ENCODE assay signal across 1 cellular context in the genomic region with DNA sequence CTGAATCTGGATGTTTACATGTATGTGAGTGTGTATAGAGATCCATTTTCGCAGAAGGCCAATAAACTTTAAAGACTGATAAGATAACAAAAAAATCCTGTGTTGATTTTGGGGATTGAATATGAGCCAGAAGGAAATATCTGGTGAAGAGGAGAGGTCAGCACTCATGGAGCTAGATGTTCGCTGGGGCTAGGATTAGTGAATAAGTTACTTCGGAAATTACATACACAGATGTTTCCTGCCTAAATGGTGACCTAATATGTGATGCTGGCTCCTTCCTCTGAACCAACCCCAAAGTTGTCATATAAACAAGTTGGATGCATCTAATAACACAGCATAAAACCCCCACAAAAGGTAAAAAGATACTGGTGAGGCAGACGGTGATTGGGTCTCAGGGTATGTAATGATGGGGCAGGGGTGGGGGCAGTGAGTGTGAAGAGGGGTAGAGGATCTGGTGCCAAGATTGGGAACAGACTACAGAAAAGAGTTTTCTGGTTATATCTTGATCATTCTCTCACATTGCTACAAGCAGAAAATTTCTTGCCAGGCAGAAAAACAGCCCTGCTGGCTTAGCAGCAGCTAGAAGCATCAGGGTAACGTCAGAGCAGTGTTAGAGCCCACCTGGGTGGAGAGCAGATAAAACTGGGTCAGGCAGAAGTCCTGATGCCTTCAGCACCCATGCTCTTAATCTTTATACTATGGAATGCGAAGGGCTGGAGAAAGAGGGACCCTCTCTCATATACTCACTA.
TF ChIP-seq lines count a peak whose summit lies in the region.

No MANE protein-coding gene starts in this region.

TF ChIP-seq in endothelial cell of umbilical vein, 7 proteins besides CTCF, POLR2A, EP300 and RAD21 (continued from another document):
- TF ChIP-seq JUN (IDR thresholded peaks at IDR 0.05; ENCODE audit: borderline replicate concordance, insufficient read depth, insufficient read length, low read depth) = peak; percentile 84
- no peak for TF ChIP-seq MYC (IDR thresholded peaks at IDR 0.05; ENCODE audit: low read depth, low read length)
